In genomic region chr16:29903579-29903978, GRCh38 we compare ENCODE assay signal across 18 cellular contexts. TPM values are rescaled to one million over a fixed set of nuclear protein-coding genes. Genes with fewer than 3 reads are reported as not detected.
"Had no signal": no experiment of that assay in that cellular context is flagged by ENCODE, and none has a peak within 500 bp of the region (broad histone marks: within the 10 kb centered on the region; RNA-seq: fewer than 3 reads in every experiment).

No MANE protein-coding gene starts in this region.

- H3K27ac ChIP-seq: breast epithelium, gastrocnemius medialis, heart right ventricle, ovary, upper lobe of right lung, VCaP had no signal

- H3K27me3 ChIP-seq: breast epithelium, ovary, upper lobe of right lung had no signal

- H3K4me3 Mint-ChIP-seq: activated CD4-positive, alpha-beta T cell treated with anti-CD3 and anti-CD28 coated beads for 36 hours; activated CD8-positive, alpha-beta T cell treated with anti-CD3 and anti-CD28 coated beads for 36 hours; activated naive CD8-positive, alpha-beta T cell; activated T-cell treated with anti-CD3 and anti-CD28 coated beads, Interleukin-2, amount 50 U/mL, for 4 hours; dendritic cell treated with granulocyte-macrophage colony-stimulating factor and Interleukin-4, amounts not matched to agents 40 ng/mL and 50 ng/mL, for 4 days; mesothelial cell of epicardium; stimulated activated naive CD8-positive, alpha-beta T cell treated with anti-CD3 and anti-CD28 coated beads, Interleukin-15, amount 100 ng/mL, for 72 hours; T-cell had no signal

- H3K9me3 ChIP-seq: breast epithelium, gastrocnemius medialis, heart right ventricle, ovary, upper lobe of right lung had no signal

- ATAC-seq: activated CD4-positive, alpha-beta T cell treated with anti-CD3 and anti-CD28 coated beads for 36 hours; activated CD8-positive, alpha-beta T cell treated with anti-CD3 and anti-CD28 coated beads for 36 hours; activated T-cell treated with anti-CD3 and anti-CD28 coated beads, Interleukin-2, amount 50 U/mL, for 4 hours; gastrocnemius medialis; heart right ventricle; stimulated activated naive CD8-positive, alpha-beta T cell treated with anti-CD3 and anti-CD28 coated beads, Interleukin-15, amount 100 ng/mL, for 72 hours; T-cell; upper lobe of right lung had no signal

- H3K36me3 ChIP-seq: breast epithelium, gastrocnemius medialis, ovary, upper lobe of right lung had no signal

- H3K27ac Mint-ChIP-seq: activated CD4-positive, alpha-beta T cell treated with anti-CD3 and anti-CD28 coated beads for 36 hours; activated CD8-positive, alpha-beta T cell treated with anti-CD3 and anti-CD28 coated beads for 36 hours; activated naive CD8-positive, alpha-beta T cell; dendritic cell treated with granulocyte-macrophage colony-stimulating factor and Interleukin-4, amounts not matched to agents 40 ng/mL and 50 ng/mL, for 4 days; mesothelial cell of epicardium; stimulated activated naive CD8-positive, alpha-beta T cell treated with anti-CD3 and anti-CD28 coated beads, Interleukin-15, amount 100 ng/mL, for 72 hours; T-cell had no signal

- H3K4me3 ChIP-seq: breast epithelium, gastrocnemius medialis, heart right ventricle, lung, ovary, upper lobe of right lung had no signal

- H3K9me3 Mint-ChIP-seq: activated CD8-positive, alpha-beta T cell treated with anti-CD3 and anti-CD28 coated beads for 36 hours; activated T-cell treated with anti-CD3 and anti-CD28 coated beads, Interleukin-2, amount 50 U/mL, for 4 hours; dendritic cell treated with granulocyte-macrophage colony-stimulating factor and Interleukin-4, amounts not matched to agents 40 ng/mL and 50 ng/mL, for 4 days; mesothelial cell of epicardium; stimulated activated naive CD8-positive, alpha-beta T cell treated with anti-CD3 and anti-CD28 coated beads, Interleukin-15, amount 100 ng/mL, for 72 hours; T-cell had no signal

- DNase-seq: activated CD4-positive, alpha-beta T cell treated with anti-CD3 and anti-CD28 coated beads for 36 hours; activated CD8-positive, alpha-beta T cell treated with anti-CD3 and anti-CD28 coated beads for 36 hours; activated gamma-delta T cell treated with Interleukin-2 at 50 U/mL for 16 hours; activated T-cell treated with anti-CD3 and anti-CD28 coated beads, Interleukin-2, amount 50 U/mL, for 4 hours; anterior cingulate cortex; gastrocnemius medialis; heart right ventricle; ovary; stimulated activated CD4-positive, alpha-beta T cell treated with anti-CD3 and anti-CD28 coated beads, Interleukin-1b, Interleukin-23, amount 100 ng/mL, for 48 hours; stimulated activated naive CD8-positive, alpha-beta T cell treated with anti-CD3 and anti-CD28 coated beads, Interleukin-15, amount 100 ng/mL, for 72 hours; T-cell; upper lobe of right lung had no signal

- H3K36me3 Mint-ChIP-seq: activated naive CD8-positive, alpha-beta T cell had no signal

- H3K4me1 ChIP-seq: breast epithelium, upper lobe of right lung had no signal

RNA-seq across cellular contexts. Expression of gene ASPHD1, which starts 3.3 kb away (rescaled TPM):
- total RNA-seq: gastrocnemius medialis, T-cell had no signal
